Comparison of ENCODE assay signal across 8 cellular contexts in genomic region chr7:123125231-123125630, GRCh38.
"Had no signal": no experiment of that assay in that cellular context is flagged by ENCODE, and none has a peak within 500 bp of the region (broad histone marks: within the 10 kb centered on the region; RNA-seq: fewer than 3 reads in every experiment).

No MANE protein-coding gene starts in this region.

- H3K9me3 ChIP-seq: HAP-1 had no signal

- H3K36me3 ChIP-seq: HAP-1 had no signal

- H3K4me3 Mint-ChIP-seq: HFFc6, IgD-negative memory B cell had no signal

- H3K27me3 Mint-ChIP-seq: IgD-negative memory B cell had no signal

- H3K36me3 Mint-ChIP-seq: IgD-negative memory B cell had no signal

- H3K27ac ChIP-seq: GM23248, HL-60 had no signal

- DNase-seq: GM23248, GOT3, H7, HFFc6, KBM-7 had no signal

- H3K27ac Mint-ChIP-seq: HFFc6, IgD-negative memory B cell had no signal

- H2AFZ ChIP-seq: GM23248 had no signal

- H3K4me1 Mint-ChIP-seq: IgD-negative memory B cell had no signal

- H3K4me1 ChIP-seq: HAP-1 had no signal

- H3K9ac ChIP-seq: GM23248 had no signal

- H3K4me3 ChIP-seq: GM23248, HAP-1 had no signal
